In the genomic region with DNA sequence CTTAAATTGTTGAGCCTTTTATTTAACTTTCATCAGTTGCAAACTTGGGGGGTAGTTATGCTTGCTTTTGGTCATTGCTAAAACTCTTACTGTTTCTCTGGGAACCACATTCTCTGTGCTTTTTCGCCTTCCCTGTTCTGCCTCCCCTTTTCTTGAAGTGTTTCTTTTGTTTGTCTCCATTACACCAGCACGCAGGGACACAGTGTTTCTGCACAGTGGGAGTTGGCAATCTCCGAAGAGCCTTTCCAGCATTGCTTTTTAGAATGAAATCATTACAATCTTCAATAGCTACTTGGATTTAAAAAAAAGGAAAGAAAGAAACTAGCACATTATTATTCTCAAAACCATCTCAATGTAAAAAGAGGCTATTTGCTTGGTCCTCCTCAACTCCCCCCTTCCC, we compare ENCODE assay signal across 18 cellular contexts.
A peak's percentile ranks its signal among the peaks of the same experiment; 100 is the strongest.
DNase-seq lines count a peak whose midpoint lies in the region; ATAC-seq and TF ChIP-seq lines count a peak whose summit lies in the region.
"Had no signal": no experiment of that assay in that cellular context is flagged by ENCODE, and none has a peak within 500 bp of the region (broad histone marks: within the 10 kb centered on the region; RNA-seq: fewer than 3 reads in every experiment).

No MANE protein-coding gene starts in this region.

- H3K4me3 Mint-ChIP-seq in H9 (no peak overlapping the region), brain (peak overlapping the region; percentile 43 to 82 (median 63))
- H3K4me3 Mint-ChIP-seq: CD8-positive, alpha-beta memory T cell had no signal

- no peak overlapping the region for H3K4ac ChIP-seq in H9 (ENCODE audit: low read depth, low read length)

- H3T11ph ChIP-seq in H9 (ENCODE audit: low read length) = no peak overlapping the region

- no peak overlapping the region for H2BK5ac ChIP-seq in H9 (ENCODE audit: insufficient read length, low read length)

- no peak overlapping the region for H4K5ac ChIP-seq in H9 (ENCODE audit: insufficient read length, low read depth, low read length)

- H3K4me1 ChIP-seq in H9 (ENCODE audit: insufficient read depth, low read length) (peaks cover 20% of the 10 kb centered on the region), neuron (ENCODE audit: insufficient read depth, low read length) (peaks cover 14% of the 10 kb centered on the region), right cardiac atrium (ENCODE audit: control insufficient read depth, insufficient read depth, low read length) (no peaks in the 10 kb centered on the region)
- H3K4me1 ChIP-seq in effector memory CD4-positive, alpha-beta T cell (ENCODE audit: control insufficient read depth, insufficient read depth, low read length, poor library complexity, severe bottlenecking) = no peaks in the 10 kb centered on the region

- H3K27ac ChIP-seq in H9 (ENCODE audit: insufficient read length, low read depth, low read length) (no peak overlapping the region), right cardiac atrium (ENCODE audit: low read length) (no peak overlapping the region)
- H3K27ac ChIP-seq in effector memory CD4-positive, alpha-beta T cell (ENCODE audit: insufficient read depth, low read length, poor library complexity, severe bottlenecking) = no peak overlapping the region
- H3K27ac ChIP-seq: HL-60, SK-N-MC had no signal

- H3K9me3 Mint-ChIP-seq in H9 = no peaks in the 10 kb centered on the region
- no peaks in the 10 kb centered on the region for H3K9me3 Mint-ChIP-seq in brain

- H3K9ac ChIP-seq in H9 (ENCODE audit: extremely low read depth, insufficient read length, low read length) = no peak overlapping the region

- no peak overlapping the region for H2BK120ac ChIP-seq in H9 (ENCODE audit: low read depth, low read length, poor library complexity, severe bottlenecking)

- TF ChIP-seq CTCF in H9 (conservative IDR thresholded peaks at IDR 0.05) (no peak), brain (conservative IDR thresholded peaks at IDR 0.05) (no peak)

- H3K23ac ChIP-seq in H9 (ENCODE audit: insufficient read length, low read depth, low read length) = no peak overlapping the region

- no peak overlapping the region for H3K14ac ChIP-seq in H9 (ENCODE audit: insufficient read depth, low read length)

- DNase-seq in H9 = no peak
- DNase-seq in hippocampal formation (lab: John Stamatoyannopoulos, UW) = peak; percentile 14 to 19
- DNase-seq in right cardiac atrium = no peak
- no peak for DNase-seq in NCI-H2029 (lab: John Stamatoyannopoulos, UW)
- DNase-seq in hepatic stellate cell (ENCODE audit: low spot score) = no peak
- DNase-seq in effector memory CD4-positive, alpha-beta T cell = no peak
- DNase-seq: CD8-positive, alpha-beta memory T cell; DMS53; EL; IMR-90; Karpas-422; NCI-H2029 treated with DMSO at 0.1 percent for 48 hours; NCI-H510A; OCI-M1 had no signal

- H2BK15ac ChIP-seq in H9 (ENCODE audit: low read depth, low read length) = no peak overlapping the region

- H3K23me2 ChIP-seq in H9 (ENCODE audit: insufficient read length, low read depth, low read length, poor library complexity, severe bottlenecking) = no peaks in the 10 kb centered on the region

- 0 out of 2 replicates have a peak, but pooled peaks cover 1% of the 10 kb centered on the region for H3K79me2 ChIP-seq in H9 (ENCODE audit: insufficient read depth, low read length)

- no peak overlapping the region for H3K56ac ChIP-seq in H9 (ENCODE audit: insufficient read length, low read depth, low read length)

- H4K8ac ChIP-seq in H9 (replicated peaks; ENCODE audit: insufficient read length, low read depth, low read length) = no peak overlapping the region

- no peaks in the 10 kb centered on the region for H3K27me3 Mint-ChIP-seq in H9 (ENCODE audit: low read depth)
- peaks cover 2% of the 10 kb centered on the region for H3K27me3 Mint-ChIP-seq in brain
- H3K27me3 Mint-ChIP-seq: CD8-positive, alpha-beta memory T cell had no signal

- no peaks in the 10 kb centered on the region for H4K20me1 ChIP-seq in H9 (ENCODE audit: control insufficient read depth, insufficient read depth, insufficient read length)

- intact Hi-C loops in right cardiac atrium (cut with DNase I) = no loop called here

- no peak overlapping the region for H2BK20ac ChIP-seq in H9 (ENCODE audit: low read depth, low read length, poor library complexity, severe bottlenecking)

- H3K27ac Mint-ChIP-seq in H9 = peak overlapping the region in 2 of 3 experiments; percentile 3 to 56; a peak in 3 of 7 replicates
- H3K27ac Mint-ChIP-seq in brain = peak overlapping the region; percentile 72 to 97 (median 85)
- H3K27ac Mint-ChIP-seq: CD8-positive, alpha-beta memory T cell had no signal

- H3K4me2 ChIP-seq in H9 (ENCODE audit: insufficient read depth, insufficient read length, low read length) = no peak overlapping the region

- ATAC-seq in right cardiac atrium = no peak

- H3K4me3 ChIP-seq in neuron (ENCODE audit: low read length) (peak overlapping the region; percentile 27), right cardiac atrium (ENCODE audit: low read length) (no peak overlapping the region)
- no peak overlapping the region for H3K4me3 ChIP-seq in effector memory CD4-positive, alpha-beta T cell (ENCODE audit: insufficient read depth, low read depth, low read length, poor library complexity, severe bottlenecking)
- H3K4me3 ChIP-seq: SK-N-MC had no signal

- no peak overlapping the region for H2BK12ac ChIP-seq in H9 (ENCODE audit: insufficient read length, low read depth, low read length)

- no peaks in the 10 kb centered on the region for H3K27me3 ChIP-seq in H9 (ENCODE audit: insufficient read depth, low read length)
- H3K27me3 ChIP-seq in neuron (ENCODE audit: insufficient read depth, low read length) = no peaks in the 10 kb centered on the region
- no peaks in the 10 kb centered on the region for H3K27me3 ChIP-seq in right cardiac atrium (ENCODE audit: control insufficient read depth, insufficient read depth)
- H3K27me3 ChIP-seq in effector memory CD4-positive, alpha-beta T cell (replicated peaks; ENCODE audit: control insufficient read depth, insufficient read depth, low read length, poor library complexity, severe bottlenecking) = no peaks in the 10 kb centered on the region

- peaks cover 41 to 67% of the 10 kb centered on the region in 2 experiments for H3K4me1 Mint-ChIP-seq in H9
- peaks cover 54% of the 10 kb centered on the region for H3K4me1 Mint-ChIP-seq in brain
- H3K4me1 Mint-ChIP-seq: CD8-positive, alpha-beta memory T cell had no signal

- no peaks in the 10 kb centered on the region for H3K9me3 ChIP-seq in H9 (ENCODE audit: control insufficient read depth, low read depth, low read length)
- H3K9me3 ChIP-seq in neuron (ENCODE audit: low read length) = no peaks in the 10 kb centered on the region
- no peaks in the 10 kb centered on the region for H3K9me3 ChIP-seq in right cardiac atrium (ENCODE audit: control insufficient read depth, low read length)
- H3K9me3 ChIP-seq in effector memory CD4-positive, alpha-beta T cell (ENCODE audit: control insufficient read depth, low read length) = no peaks in the 10 kb centered on the region

- H3K36me3 Mint-ChIP-seq in H9 (ENCODE audit: insufficient read depth in 1 of 3, low read depth in 3 of 3) (peaks cover 0 to 28% (median 0%) of the 10 kb centered on the region in 3 experiments; a peak in 2 of 7 replicates), brain (no peaks in the 10 kb centered on the region)
- H3K36me3 Mint-ChIP-seq: CD8-positive, alpha-beta memory T cell had no signal

- no peak overlapping the region for H2AFZ ChIP-seq in H9 (ENCODE audit: low read length)
- H2AFZ ChIP-seq in neuron (ENCODE audit: low read depth, low read length) = peak overlapping the region; percentile 59

- H3K18ac ChIP-seq in H9 (ENCODE audit: insufficient read length, low read depth, low read length) = no peak overlapping the region

- WGBS in H9 (ENCODE audit: extremely low coverage, insufficient read length, low lambda C conversion rate) = no CpG with 5 or more reads among the region's 3 CpGs
- 57% methylated on average over 3 of the region's 3 CpGs for WGBS in right cardiac atrium

- no peak overlapping the region for H4K91ac ChIP-seq in H9 (ENCODE audit: insufficient read length, low read depth, low read length)

- no peak overlapping the region for H2AK5ac ChIP-seq in H9 (ENCODE audit: insufficient read length, low read length)

- H3K79me1 ChIP-seq in H9 (ENCODE audit: insufficient read depth, low read depth, low read length, poor library complexity, severe bottlenecking) = no peaks in the 10 kb centered on the region

- no peaks in the 10 kb centered on the region for H3K36me3 ChIP-seq in neuron (ENCODE audit: insufficient read depth, low read length)
- no peaks in the 10 kb centered on the region for H3K36me3 ChIP-seq in effector memory CD4-positive, alpha-beta T cell (ENCODE audit: control insufficient read depth, insufficient read depth, low read length)

Comparison
In these comparisons a context has a peak if more than half of its experiments do, and no peak if none do; other contexts are left out.
1. DNase-seq: peak in hippocampal formation (2 of 2); none in H9 (single experiment), right cardiac atrium (0 of 3), NCI-H2029 (single experiment), hepatic stellate cell (single experiment) and effector memory CD4-positive, alpha-beta T cell (0 of 3).
2. H3K4me3 Mint-ChIP-seq: peak in brain (5 of 5); none in H9 (0 of 2).